Comparison of ENCODE assay signal across 18 cellular contexts in genomic region chr9:69136185-69136584, GRCh38. TPM values are rescaled to one million over a fixed set of nuclear protein-coding genes. Genes with fewer than 3 reads are reported as not detected.
DNase-seq lines count a peak whose midpoint lies in the region; ATAC-seq, FAIRE-seq and TF ChIP-seq lines count a peak whose summit lies in the region.
"Had no signal": no experiment of that assay in that cellular context is flagged by ENCODE, and none has a peak within 500 bp of the region (broad histone marks: within the 10 kb centered on the region; RNA-seq: fewer than 3 reads in every experiment).

No MANE protein-coding gene starts in this region.

- H3K27me3 ChIP-seq in left ventricle myocardium inferior (ENCODE audit: low read depth) (no peaks in the 10 kb centered on the region), right cardiac atrium (ENCODE audit: control insufficient read depth, insufficient read depth) (no peaks in the 10 kb centered on the region), osteoblast (ENCODE audit: insufficient read depth, low read length) (no peaks in the 10 kb centered on the region)
- H3K27me3 ChIP-seq: MG63 had no signal

- FAIRE-seq in endometrium (lab: Jason Lieb, UNC): peak; percentile 29
- FAIRE-seq: D721Med, H54 had no signal

- DNase-seq in left ventricle myocardium inferior (no peak), right cardiac atrium (no peak), medulla oblongata (ENCODE audit: extremely low spot score) (peak; percentile 0), hippocampal formation (lab: John Stamatoyannopoulos, UW) (no peak), osteoblast (ENCODE audit: insufficient read length, low spot score, missing footprints) (no peak)
- no peak for DNase-seq in central memory CD4-positive, alpha-beta T cell
- DNase-seq: DMS53, EL, MG63, NCI-H1417 treated with DMSO at 0.1 percent for 48 hours, NCI-H187, NCI-H446, NCI-H526, OCI-M1, Right ventricle myocardium superior had no signal

- peak overlapping the region; percentile 69 for H3K27ac ChIP-seq in left ventricle myocardium inferior (replicated peaks)
- no peak overlapping the region for H3K27ac ChIP-seq in right cardiac atrium (ENCODE audit: low read length)
- H3K27ac ChIP-seq in osteoblast (ENCODE audit: low read depth, low read length): no peak overlapping the region

- H3K4me2 ChIP-seq in osteoblast (ENCODE audit: insufficient read depth, low read length): no peak overlapping the region

- H3K9me3 ChIP-seq in left ventricle myocardium inferior (replicated peaks) (no peaks in the 10 kb centered on the region), right cardiac atrium (ENCODE audit: control insufficient read depth, low read length) (no peaks in the 10 kb centered on the region), osteoblast (ENCODE audit: low read depth, low read length) (no peaks in the 10 kb centered on the region)
- H3K9me3 ChIP-seq: MG63 had no signal

- H3K4me3 ChIP-seq in left ventricle myocardium inferior (no peak overlapping the region), right cardiac atrium (ENCODE audit: low read length) (no peak overlapping the region), osteoblast (ENCODE audit: insufficient read depth, low read length) (no peak overlapping the region)
- H3K4me3 ChIP-seq: MG63 had no signal

- H4K20me1 ChIP-seq in osteoblast (ENCODE audit: insufficient read depth, low read length): peaks cover 10% of the 10 kb centered on the region

- H3K36me3 ChIP-seq in left ventricle myocardium inferior (no peaks in the 10 kb centered on the region), osteoblast (ENCODE audit: insufficient read depth, low read length) (no peaks in the 10 kb centered on the region)
- H3K36me3 ChIP-seq: MG63 had no signal

- H3K4me1 ChIP-seq in left ventricle myocardium inferior (peaks cover 79% of the 10 kb centered on the region), right cardiac atrium (ENCODE audit: control insufficient read depth, insufficient read depth, low read length) (peaks cover 10% of the 10 kb centered on the region), osteoblast (ENCODE audit: insufficient read depth, low read length) (peaks cover 14% of the 10 kb centered on the region)

- WGBS in right cardiac atrium: 90% methylated on average over 2 of the region's 2 CpGs

- H3K79me2 ChIP-seq in osteoblast (ENCODE audit: insufficient read depth, low read length): peaks cover 9% of the 10 kb centered on the region

- intact Hi-C loops in left ventricle myocardium inferior (cut with micrococcal nuclease): no loop called here
- intact Hi-C loops in right cardiac atrium (cut with DNase I): loop anchor here in 1 of 4 donors (10.0 kb wide), 1 partner anchor 81 kb away; no protein-coding TSS in a partner anchor

- H2AFZ ChIP-seq in osteoblast (ENCODE audit: low read length): no peak overlapping the region

- TF ChIP-seq CTCF in left ventricle myocardium inferior (IDR thresholded peaks at IDR 0.05; ENCODE audit: borderline replicate concordance): no peak
- TF ChIP-seq CTCF in osteoblast (IDR thresholded peaks at IDR 0.05; ENCODE audit: extremely low read depth, low read depth, low read length): no peak

- no peak for ATAC-seq in right cardiac atrium

RNA-seq across cellular contexts. Expression of gene TJP2, which starts 37.9 kb away (rescaled TPM):
- total RNA-seq in left ventricle myocardium inferior (130 TPM), right cardiac atrium (10 to 100 TPM; 37.9 to 56.3 (median 49.1) TPM), osteoblast (28.6 and 30.4 TPM in 2 replicates)
- polyA plus RNA-seq in right cardiac atrium: 23.8 TPM
